ENCODE assay signal across 8 cellular contexts in genomic region chr2:32135409-32135808, GRCh38. TPM values are rescaled to one million over a fixed set of nuclear protein-coding genes. Genes with fewer than 3 reads are reported as not detected.
A peak's percentile ranks its signal among the peaks of the same experiment; 100 is the strongest.
DNase-seq lines count a peak whose midpoint lies in the region; ATAC-seq and TF ChIP-seq lines count a peak whose summit lies in the region.

No MANE protein-coding gene starts in this region.

- TF ChIP-seq CTCF in tibial nerve (IDR thresholded peaks at IDR 0.05) (peak in 2 of 5 experiments; percentile 20 to 27), omental fat pad (IDR thresholded peaks at IDR 0.05) (no peak)

- peaks cover 29% of the 10 kb centered on the region for H3K36me3 Mint-ChIP-seq in activated T-helper 2 cell treated with anti-CD3 and anti-CD28 coated beads, Interferon-gamma antibody, Interleukin-2, Interleukin-4, amounts not matched to agents 10 μg/mL and 5 μg/mL and 100 μg/mL, durations not matched to agents 14 hours and 24 hours and 36 hours (ENCODE audit: low read depth)

- no peak overlapping the region for H3K4me3 ChIP-seq in tibial nerve

- intact Hi-C loops in activated T-helper 2 cell treated with anti-CD3 and anti-CD28 coated beads, Interferon-gamma antibody, Interleukin-2, Interleukin-4, amounts not matched to agents 10 μg/mL and 5 μg/mL and 100 μg/mL, durations not matched to agents 14 hours and 24 hours and 36 hours (cut with micrococcal nuclease), result no loop called here
- intact Hi-C loops in head of caudate nucleus (cut with DNase I), result no loop called here

- WGBS in tibial nerve, 2 donors, result 81 to 84% methylated on average over 8 of the region's 8 CpGs

- peak overlapping the region in 1 of 4 donors; percentile 21 for H3K27ac ChIP-seq in tibial nerve

- H3K27me3 Mint-ChIP-seq in activated T-helper 2 cell treated with anti-CD3 and anti-CD28 coated beads, Interferon-gamma antibody, Interleukin-2, Interleukin-4, amounts not matched to agents 10 μg/mL and 5 μg/mL and 100 μg/mL, durations not matched to agents 14 hours and 24 hours and 36 hours (ENCODE audit: low read depth), result no peaks in the 10 kb centered on the region

- no peaks in the 10 kb centered on the region for H3K4me1 Mint-ChIP-seq in activated T-helper 2 cell treated with anti-CD3 and anti-CD28 coated beads, Interferon-gamma antibody, Interleukin-2, Interleukin-4, amounts not matched to agents 10 μg/mL and 5 μg/mL and 100 μg/mL, durations not matched to agents 14 hours and 24 hours and 36 hours (ENCODE audit: low read depth)

- no peak for ATAC-seq in GM18867 (IDR thresholded peaks at IDR 0.05; ENCODE audit: unreplicated experiment)
- ATAC-seq in omental fat pad (ENCODE audit: low FRiP score), result no peak

- H3K4me1 ChIP-seq in tibial nerve, result no peaks in the 10 kb centered on the region

- no peak for TF ChIP-seq EP300 in tibial nerve (IDR thresholded peaks at IDR 0.05)

- DNase-seq in ELF-1 (ENCODE audit: low read depth, low spot score) (peak; percentile 14), HuH-7 (ENCODE audit: low spot score) (peak; percentile 42), kidney glomerular epithelial cell (lab: John Stamatoyannopoulos, UW) (peak; percentile 77), head of caudate nucleus (no peak), tibial nerve (ENCODE audit: low spot score in 2 of 2) (no peak), omental fat pad (ENCODE audit: low spot score) (no peak)
- DNase-seq in activated T-helper 2 cell treated with anti-CD3 and anti-CD28 coated beads, Interferon-gamma antibody, Interleukin-2, Interleukin-4, amounts not matched to agents 10 μg/mL and 5 μg/mL and 100 μg/mL, durations not matched to agents 14 hours and 24 hours and 36 hours (ENCODE audit: low spot score), result no peak

- H3K9me3 Mint-ChIP-seq in activated T-helper 2 cell treated with anti-CD3 and anti-CD28 coated beads, Interferon-gamma antibody, Interleukin-2, Interleukin-4, amounts not matched to agents 10 μg/mL and 5 μg/mL and 100 μg/mL, durations not matched to agents 14 hours and 24 hours and 36 hours, result no peaks in the 10 kb centered on the region

- peaks cover 0 to 52% (median 0%) of the 10 kb centered on the region in 3 donors for H3K36me3 ChIP-seq in tibial nerve

- no peaks in the 10 kb centered on the region for H3K27me3 ChIP-seq in tibial nerve

- H3K4me3 Mint-ChIP-seq in activated T-helper 2 cell treated with anti-CD3 and anti-CD28 coated beads, Interferon-gamma antibody, Interleukin-2, Interleukin-4, amounts not matched to agents 10 μg/mL and 5 μg/mL and 100 μg/mL, durations not matched to agents 14 hours and 24 hours and 36 hours (ENCODE audit: low read depth), result no peak overlapping the region

- TF ChIP-seq POLR2A in tibial nerve (IDR thresholded peaks at IDR 0.05), result no peak

- peak overlapping the region; percentile 22 for H3K27ac Mint-ChIP-seq in activated T-helper 2 cell treated with anti-CD3 and anti-CD28 coated beads, Interferon-gamma antibody, Interleukin-2, Interleukin-4, amounts not matched to agents 10 μg/mL and 5 μg/mL and 100 μg/mL, durations not matched to agents 14 hours and 24 hours and 36 hours

- no peaks in the 10 kb centered on the region for H3K9me3 ChIP-seq in tibial nerve

RNA-seq across cellular contexts. Expression of gene SLC30A6, which starts 30.3 kb away (rescaled TPM):
- 20.8 and 22.2 TPM in 2 replicates for total RNA-seq in activated T-helper 2 cell treated with anti-CD3 and anti-CD28 coated beads, Interferon-gamma antibody, Interleukin-2, Interleukin-4, amounts not matched to agents 10 μg/mL and 5 μg/mL and 100 μg/mL, durations not matched to agents 14 hours and 24 hours and 36 hours
- total RNA-seq in tibial nerve (10 to 100 TPM; 15.1 to 25.8 (median 19.2) TPM), omental fat pad (10 to 100 TPM; 16.0 to 23.0 (median 19.8) TPM)

Comparison
In these comparisons a context has a peak if more than half of its experiments do, and no peak if none do; other contexts are left out.
1. DNase-seq: peak in ELF-1 (single experiment), HuH-7 (single experiment) and kidney glomerular epithelial cell (single experiment); none in activated T-helper 2 cell treated with anti-CD3 and anti-CD28 coated beads, Interferon-gamma antibody, Interleukin-2, Interleukin-4, amounts not matched to agents 10 μg/mL and 5 μg/mL and 100 μg/mL, durations not matched to agents 14 hours and 24 hours and 36 hours (single experiment), head of caudate nucleus (0 of 42), tibial nerve (0 of 2) and omental fat pad (single experiment).